14 cellular contexts compared by ENCODE assay signal in genomic region chr17:4898351-4898750, GRCh38. TPM values are rescaled to one million over a fixed set of nuclear protein-coding genes. Genes with fewer than 3 reads are reported as not detected.
DNase-seq lines count a peak whose midpoint lies in the region; ATAC-seq and TF ChIP-seq lines count a peak whose summit lies in the region.
"Had no signal": no experiment of that assay in that cellular context is flagged by ENCODE, and none has a peak within 500 bp of the region (broad histone marks: within the 10 kb centered on the region; RNA-seq: fewer than 3 reads in every experiment).

No MANE protein-coding gene starts in this region.

- H3K9me3 Mint-ChIP-seq in CD4-positive, CD25-positive, alpha-beta regulatory T cell = peaks cover 0 to 4% (median 0%) of the 10 kb centered on the region in 7 donors
- no peaks in the 10 kb centered on the region for H3K9me3 Mint-ChIP-seq in central memory CD8-positive, alpha-beta T cell
- no peaks in the 10 kb centered on the region for H3K9me3 Mint-ChIP-seq in nephron progenitor cell

- H3K4me3 ChIP-seq in CD4-positive, CD25-positive, alpha-beta regulatory T cell (ENCODE audit: low read depth, low read length) = no peak overlapping the region
- peak overlapping the region; percentile 64; the same call in 1 of the 2 replicates for H3K4me3 ChIP-seq in H7 (ENCODE audit: insufficient read depth, low read depth, low read length)

- H3K4me3 Mint-ChIP-seq in CD4-positive, CD25-positive, alpha-beta regulatory T cell = peak overlapping the region; percentile 79 to 94 (median 82)
- peak overlapping the region; percentile 84 for H3K4me3 Mint-ChIP-seq in central memory CD8-positive, alpha-beta T cell
- H3K4me3 Mint-ChIP-seq in nephron progenitor cell = peak overlapping the region; percentile 68

- DNase-seq in CD4-positive, CD25-positive, alpha-beta regulatory T cell = no peak
- DNase-seq in H7 (peak; percentile 16), nephron progenitor cell (no peak), NCI-H1930 (lab: John Stamatoyannopoulos, UW) (no peak), NCI-H1092 (lab: John Stamatoyannopoulos, UW) (no peak), NCI-H146 (lab: John Stamatoyannopoulos, UW) (no peak)
- DNase-seq in central memory CD8-positive, alpha-beta T cell (ENCODE audit: low spot score in 2 of 2) = no peak
- DNase-seq: dermis blood vessel endothelial cell, foreskin keratinocyte, NCI-H1417, NCI-H748 treated with DMSO at 0.1 percent for 48 hours had no signal

- H3K27me3 Mint-ChIP-seq in CD4-positive, CD25-positive, alpha-beta regulatory T cell = peaks cover 17% of the 10 kb centered on the region
- no peaks in the 10 kb centered on the region for H3K27me3 Mint-ChIP-seq in central memory CD8-positive, alpha-beta T cell
- peaks cover 13% of the 10 kb centered on the region for H3K27me3 Mint-ChIP-seq in nephron progenitor cell (ENCODE audit: low read depth, poor library complexity)

- H3K36me3 Mint-ChIP-seq in CD4-positive, CD25-positive, alpha-beta regulatory T cell = peaks cover 10% of the 10 kb centered on the region
- H3K36me3 Mint-ChIP-seq in central memory CD8-positive, alpha-beta T cell (ENCODE audit: insufficient read depth) = peaks cover 26% of the 10 kb centered on the region
- H3K36me3 Mint-ChIP-seq in nephron progenitor cell (ENCODE audit: low read depth) = peaks cover 35% of the 10 kb centered on the region

- TF ChIP-seq CTCF in nephron progenitor cell (IDR thresholded peaks at IDR 0.05) = no peak

- H3K27ac Mint-ChIP-seq in CD4-positive, CD25-positive, alpha-beta regulatory T cell = peak overlapping the region; percentile 63 to 85 (median 72)
- H3K27ac Mint-ChIP-seq in central memory CD8-positive, alpha-beta T cell (ENCODE audit: low read depth) = no peak overlapping the region
- peak overlapping the region; percentile 80 for H3K27ac Mint-ChIP-seq in nephron progenitor cell

- no peak overlapping the region for H3K27ac ChIP-seq in CD4-positive, CD25-positive, alpha-beta regulatory T cell (ENCODE audit: insufficient read depth, low read length, poor library complexity, severe bottlenecking)
- H3K27ac ChIP-seq: foreskin keratinocyte had no signal

- H3K27me3 ChIP-seq in CD4-positive, CD25-positive, alpha-beta regulatory T cell (ENCODE audit: control insufficient read depth, insufficient read depth, low read length) = no peaks in the 10 kb centered on the region
- H3K27me3 ChIP-seq in H7 (ENCODE audit: control insufficient read depth, insufficient read depth, low read length) = peaks cover 22% of the 10 kb centered on the region; the same call in 1 of the 2 replicates
- H3K27me3 ChIP-seq: foreskin keratinocyte had no signal

- peaks cover 34% of the 10 kb centered on the region for H3K36me3 ChIP-seq in CD4-positive, CD25-positive, alpha-beta regulatory T cell (ENCODE audit: control insufficient read depth, insufficient read depth, low read length)
- H3K36me3 ChIP-seq in H7 (replicated peaks; ENCODE audit: control insufficient read depth, insufficient read depth, low read length) = peaks cover 16% of the 10 kb centered on the region

- peaks cover 0 to 39% (median 17%) of the 10 kb centered on the region in 4 donors for H3K4me1 Mint-ChIP-seq in CD4-positive, CD25-positive, alpha-beta regulatory T cell
- peaks cover 36% of the 10 kb centered on the region for H3K4me1 Mint-ChIP-seq in central memory CD8-positive, alpha-beta T cell
- H3K4me1 Mint-ChIP-seq in nephron progenitor cell = peaks cover 46% of the 10 kb centered on the region

- ATAC-seq in CD4-positive, CD25-positive, alpha-beta regulatory T cell (ENCODE audit: low read depth in 2 of 2) = no peak
- no peak for ATAC-seq in central memory CD8-positive, alpha-beta T cell (replicated peaks; ENCODE audit: extremely low read depth, poor library complexity, severe bottlenecking)
- ATAC-seq: Right ventricle myocardium inferior had no signal

- H3K9me3 ChIP-seq in CD4-positive, CD25-positive, alpha-beta regulatory T cell (ENCODE audit: control insufficient read depth in 2 of 2, low read length in 2 of 2) = no peaks in the 10 kb centered on the region

- peaks cover 38% of the 10 kb centered on the region for H3K4me1 ChIP-seq in CD4-positive, CD25-positive, alpha-beta regulatory T cell (ENCODE audit: control insufficient read depth, insufficient read depth, low read length, poor library complexity, severe bottlenecking)
- H3K4me1 ChIP-seq: foreskin keratinocyte had no signal

RNA-seq across cellular contexts. Expression of gene C17orf107, which starts 1.0 kb away (rescaled TPM):
- 45.6 TPM for total RNA-seq in CD4-positive, CD25-positive, alpha-beta regulatory T cell
- 1 to 10 TPM; 1.1 to 1.5 (median 1.3) TPM for polyA plus RNA-seq in CD4-positive, CD25-positive, alpha-beta regulatory T cell
- total RNA-seq in H7 (2014; rRNA removed; shearing (Covaris generic)) = 7.6 and 7.8 TPM in 2 replicates

RNA-seq across cellular contexts. Expression of gene CHRNE, which starts 4.5 kb away (rescaled TPM):
- 3.8 TPM for total RNA-seq in CD4-positive, CD25-positive, alpha-beta regulatory T cell
- under 1 TPM in 2 of 4 donors, not detected in 2; 0.15 to 0.25 TPM for polyA plus RNA-seq in CD4-positive, CD25-positive, alpha-beta regulatory T cell
- total RNA-seq in H7 (2014; rRNA removed; shearing (Covaris generic)) = 0.67 and 0.69 TPM in 2 replicates
- total RNA-seq: foreskin keratinocyte had no signal

RNA-seq across cellular contexts. Expression of gene GP1BA, which starts 33.7 kb away (rescaled TPM):
- total RNA-seq in CD4-positive, CD25-positive, alpha-beta regulatory T cell = 1.9 TPM
- under 1 TPM in 2 of 4 donors, not detected in 2; 0.07 to 0.22 TPM for polyA plus RNA-seq in CD4-positive, CD25-positive, alpha-beta regulatory T cell
- not detected in 2 replicates for total RNA-seq in H7 (2014; rRNA removed; shearing (Covaris generic))
- total RNA-seq: dermis blood vessel endothelial cell, foreskin keratinocyte, pulmonary artery endothelial cell, Right ventricle myocardium inferior, subcutaneous adipose tissue had no signal
- polyA plus RNA-seq: foreskin keratinocyte had no signal

RNA-seq across cellular contexts. Expression of gene SLC25A11, which starts 41.5 kb away (rescaled TPM):
- 22.6 TPM for total RNA-seq in CD4-positive, CD25-positive, alpha-beta regulatory T cell
- 10 to 100 TPM; 69.3 to 78.4 (median 74.4) TPM for polyA plus RNA-seq in CD4-positive, CD25-positive, alpha-beta regulatory T cell
- total RNA-seq in H7 (2014; rRNA removed; shearing (Covaris generic)) = 143 and 169 TPM in 2 replicates

RNA-seq across cellular contexts. Expression of gene RNF167, which starts 41.7 kb away (rescaled TPM):
- 105 TPM for total RNA-seq in CD4-positive, CD25-positive, alpha-beta regulatory T cell
- polyA plus RNA-seq in CD4-positive, CD25-positive, alpha-beta regulatory T cell = 10 to 100 TPM; 31.5 to 58.2 (median 45.9) TPM
- 67.0 and 87.6 TPM in 2 replicates for total RNA-seq in H7 (2014; rRNA removed; shearing (Covaris generic))
